Comparison of ENCODE assay signal across 10 cellular contexts in the genomic region with DNA sequence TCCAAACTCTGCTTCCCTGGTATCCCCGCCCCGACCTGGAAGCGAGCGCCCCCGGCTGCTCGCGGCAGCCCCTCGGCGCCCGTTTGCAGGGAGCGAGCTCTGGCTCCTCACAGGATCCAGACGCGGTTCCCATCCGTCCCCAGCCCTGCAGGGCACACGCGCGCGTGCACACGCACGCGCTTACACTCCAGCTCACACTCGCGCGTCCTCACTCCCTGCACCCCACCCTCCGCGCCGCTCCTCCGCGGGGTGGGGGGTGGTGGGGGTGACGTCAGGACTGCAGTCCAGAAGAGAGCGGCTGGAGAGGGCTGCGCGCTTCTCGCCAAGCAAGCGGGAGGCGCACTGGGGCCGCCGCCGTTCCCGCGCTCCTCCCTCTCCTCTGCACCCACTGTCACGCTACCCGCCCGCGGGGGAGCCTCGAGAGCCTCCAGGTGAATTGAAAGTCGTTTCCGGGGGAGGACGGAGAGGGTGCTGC.
DNase-seq lines count a peak whose midpoint lies in the region; TF ChIP-seq lines count a peak whose summit lies in the region.
"Had no signal": no experiment of that assay in that cellular context is flagged by ENCODE, and none has a peak within 500 bp of the region (broad histone marks: within the 10 kb centered on the region; RNA-seq: fewer than 3 reads in every experiment).

No MANE protein-coding gene starts in this region.

- no peaks in the 10 kb centered on the region for H3K4me1 ChIP-seq in SJCRH30

- POLR2A ChIA-PET in activated CD4-positive, alpha-beta T cell treated with anti-CD3 and anti-CD28 coated beads, Interleukin-2, amount 10 ng/mL, durations not matched to agents 7 days and 5 days (lab: Charles Lee), result no interaction called here

- H3K36me3 Mint-ChIP-seq in progenitor cell of endocrine pancreas (ENCODE audit: insufficient read depth), result no peaks in the 10 kb centered on the region
- H3K36me3 Mint-ChIP-seq in T-helper 2 cell treated with Interferon-gamma antibody and Interleukin-4, amounts not matched to agents 5 μg/mL and 100 μg/mL, for 36 hours (ENCODE audit: low read depth), result no peaks in the 10 kb centered on the region
- H3K36me3 Mint-ChIP-seq in activated CD4-positive, alpha-beta T cell treated with anti-CD3 and anti-CD28 coated beads, Interleukin-2, amount 10 ng/mL, durations not matched to agents 7 days and 5 days (ENCODE audit: low read depth), result no peaks in the 10 kb centered on the region

- intact Hi-C loops in head of caudate nucleus (cut with DNase I), result loop anchor here (10.0 kb wide), 1 partner anchor 160 kb away; no protein-coding TSS in a partner anchor

- H3K4me3 Mint-ChIP-seq in progenitor cell of endocrine pancreas (ENCODE audit: low read depth), result peak overlapping the region; percentile 76
- no peak overlapping the region for H3K4me3 Mint-ChIP-seq in T-helper 2 cell treated with Interferon-gamma antibody and Interleukin-4, amounts not matched to agents 5 μg/mL and 100 μg/mL, for 36 hours
- H3K4me3 Mint-ChIP-seq in activated CD4-positive, alpha-beta T cell treated with anti-CD3 and anti-CD28 coated beads, Interleukin-2, amount 10 ng/mL, durations not matched to agents 7 days and 5 days, result no peak overlapping the region

- no peak overlapping the region for H3K27ac Mint-ChIP-seq in progenitor cell of endocrine pancreas
- no peak overlapping the region for H3K27ac Mint-ChIP-seq in T-helper 2 cell treated with Interferon-gamma antibody and Interleukin-4, amounts not matched to agents 5 μg/mL and 100 μg/mL, for 36 hours
- H3K27ac Mint-ChIP-seq in activated CD4-positive, alpha-beta T cell treated with anti-CD3 and anti-CD28 coated beads, Interleukin-2, amount 10 ng/mL, durations not matched to agents 7 days and 5 days, result no peak overlapping the region

- no peaks in the 10 kb centered on the region for H3K9me3 Mint-ChIP-seq in progenitor cell of endocrine pancreas (ENCODE audit: low read depth)
- no peaks in the 10 kb centered on the region for H3K9me3 Mint-ChIP-seq in T-helper 2 cell treated with Interferon-gamma antibody and Interleukin-4, amounts not matched to agents 5 μg/mL and 100 μg/mL, for 36 hours
- H3K9me3 Mint-ChIP-seq in activated CD4-positive, alpha-beta T cell treated with anti-CD3 and anti-CD28 coated beads, Interleukin-2, amount 10 ng/mL, durations not matched to agents 7 days and 5 days, result no peaks in the 10 kb centered on the region

- TF ChIP-seq CTCF in GM06990 (IDR thresholded peaks at IDR 0.05; ENCODE audit: insufficient read depth, low read length, poor library complexity, severe bottlenecking) (no peak), progenitor cell of endocrine pancreas (IDR thresholded peaks at IDR 0.05; ENCODE audit: unreplicated experiment) (no peak), GM20000 (IDR thresholded peaks at IDR 0.05; ENCODE audit: extremely low read depth, missing control alignments) (no peak)

- peaks cover 90% of the 10 kb centered on the region for H3K27me3 Mint-ChIP-seq in progenitor cell of endocrine pancreas
- H3K27me3 Mint-ChIP-seq in T-helper 2 cell treated with Interferon-gamma antibody and Interleukin-4, amounts not matched to agents 5 μg/mL and 100 μg/mL, for 36 hours (ENCODE audit: low read depth), result peaks cover 56% of the 10 kb centered on the region
- peaks cover 61% of the 10 kb centered on the region for H3K27me3 Mint-ChIP-seq in activated CD4-positive, alpha-beta T cell treated with anti-CD3 and anti-CD28 coated beads, Interleukin-2, amount 10 ng/mL, durations not matched to agents 7 days and 5 days

- CTCF ChIA-PET in activated CD4-positive, alpha-beta T cell treated with anti-CD3 and anti-CD28 coated beads, Interleukin-2, amount 10 ng/mL, durations not matched to agents 7 days and 5 days (lab: Charles Lee), result no interaction called here

- H3K27ac ChIP-seq in SJCRH30, result no peak overlapping the region

- peaks cover 15% of the 10 kb centered on the region for H3K4me1 Mint-ChIP-seq in progenitor cell of endocrine pancreas (ENCODE audit: low read depth)
- no peaks in the 10 kb centered on the region for H3K4me1 Mint-ChIP-seq in T-helper 2 cell treated with Interferon-gamma antibody and Interleukin-4, amounts not matched to agents 5 μg/mL and 100 μg/mL, for 36 hours (ENCODE audit: low read depth)
- H3K4me1 Mint-ChIP-seq in activated CD4-positive, alpha-beta T cell treated with anti-CD3 and anti-CD28 coated beads, Interleukin-2, amount 10 ng/mL, durations not matched to agents 7 days and 5 days, result no peaks in the 10 kb centered on the region

- DNase-seq in GM06990 (ENCODE audit: extremely low read depth, insufficient read length) (peak; percentile 19), SJCRH30 (peak; percentile 49 to 59), head of caudate nucleus (peak in 41 of 42 donors; percentile 17 to 83 (median 61)), progenitor cell of endocrine pancreas (ENCODE audit: low spot score, unreplicated experiment) (peak; percentile 30), T-helper 9 cell (no peak), GM20000 (ENCODE audit: low spot score) (no peak)
- DNase-seq in T-helper 2 cell treated with Interferon-gamma antibody and Interleukin-4, amounts not matched to agents 5 μg/mL and 100 μg/mL, for 36 hours (ENCODE audit: low spot score), result no peak
- no peak for DNase-seq in activated CD4-positive, alpha-beta T cell treated with anti-CD3 and anti-CD28 coated beads, Interleukin-2, amount 10 ng/mL, durations not matched to agents 7 days and 5 days
- DNase-seq: NCI-H446, T1000 had no signal

- H3K9me3 ChIP-seq in SJCRH30 (replicated peaks), result no peaks in the 10 kb centered on the region

- H3K4me3 ChIP-seq in GM06990 (replicated peaks; ENCODE audit: low read depth, low read length), result no peak overlapping the region; the same call in 1 of the 2 replicates
- peak overlapping the region; percentile 58 for H3K4me3 ChIP-seq in SJCRH30

- H3K27me3 ChIP-seq in GM06990 (replicated peaks; ENCODE audit: control insufficient read depth, insufficient read depth, low read length) (no peaks in the 10 kb centered on the region; the same call in none of the 2 replicates), SJCRH30 (peaks cover 9% of the 10 kb centered on the region; the same call in 1 of the 2 replicates)

- H3K36me3 ChIP-seq in GM06990 (ENCODE audit: control insufficient read depth, insufficient read depth, low read length), result no peaks in the 10 kb centered on the region
- H3K36me3 ChIP-seq in SJCRH30, result no peaks in the 10 kb centered on the region

Comparison
In these comparisons a context has a peak if more than half of its experiments do, and no peak if none do; other contexts are left out.
1. DNase-seq: peak in GM06990 (single experiment), SJCRH30 (2 of 2), head of caudate nucleus (41 of 42) and progenitor cell of endocrine pancreas (single experiment); none in T-helper 9 cell (single experiment), GM20000 (single experiment), T-helper 2 cell treated with Interferon-gamma antibody and Interleukin-4, amounts not matched to agents 5 μg/mL and 100 μg/mL, for 36 hours (single experiment) and activated CD4-positive, alpha-beta T cell treated with anti-CD3 and anti-CD28 coated beads, Interleukin-2, amount 10 ng/mL, durations not matched to agents 7 days and 5 days (single experiment).